8 cellular contexts compared by ENCODE assay signal in the genomic region with DNA sequence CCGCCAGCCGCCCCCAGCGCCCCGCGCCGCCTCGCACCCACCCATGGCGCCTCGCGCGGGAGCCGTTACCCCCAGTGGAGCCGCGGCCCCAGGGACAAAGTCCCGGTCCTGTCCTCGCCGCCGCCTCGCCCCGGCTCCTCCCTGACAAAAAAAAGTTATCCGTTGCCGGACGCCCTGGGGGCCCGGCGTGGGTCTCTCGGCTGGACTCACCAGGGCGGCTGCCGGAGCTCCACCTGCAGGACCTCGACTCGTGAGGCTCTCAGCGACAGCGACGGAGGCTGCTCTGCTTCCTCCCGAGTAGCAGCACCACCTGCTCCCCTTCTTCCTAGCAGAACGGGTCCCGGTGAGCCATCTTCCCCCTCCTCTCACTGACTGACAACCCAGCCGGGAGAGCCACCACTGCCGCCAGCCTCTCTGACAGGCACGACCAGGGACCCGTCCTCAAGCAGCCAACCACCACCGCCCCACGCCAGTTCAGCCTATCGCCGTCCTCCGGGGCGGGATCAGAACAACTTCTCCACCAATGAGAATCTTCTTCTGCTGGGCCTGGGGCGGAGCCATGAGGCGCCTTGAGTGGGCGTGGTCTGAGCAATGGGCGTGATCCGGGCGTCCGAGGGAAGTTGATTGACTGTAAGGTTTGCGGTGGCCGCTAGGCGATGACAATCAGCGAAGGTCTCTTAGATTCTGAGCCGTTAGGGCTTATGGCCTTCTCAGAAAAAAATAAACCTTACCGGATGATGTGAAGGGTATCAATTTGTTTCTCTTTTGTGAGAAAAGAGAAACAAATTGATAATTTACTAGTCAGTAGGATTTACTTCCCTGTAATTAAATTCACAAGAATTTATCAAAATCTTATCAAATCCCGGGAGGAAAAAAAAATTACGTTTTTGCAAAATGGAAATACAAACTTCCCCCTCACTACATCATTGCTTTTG. TPM values are rescaled to one million over a fixed set of nuclear protein-coding genes. Genes with fewer than 3 reads are reported as not detected.
DNase-seq lines count a peak whose midpoint lies in the region; ATAC-seq and TF ChIP-seq lines count a peak whose summit lies in the region.

A gene (minus strand): TSS at position 416 of the 935 bp plus-strand sequence. CDS start 23,019 bp downstream, outside the sequence.

- H3K4me3 ChIP-seq in GM12864 (ENCODE audit: low read depth, low read length), result peak within 1 kb of the TSS; percentile 98
- H3K4me3 ChIP-seq in thymus (ENCODE audit: low read length), result peak within 1 kb of the TSS; percentile 90

- no peaks in the 10 kb centered on the region for H3K9me3 Mint-ChIP-seq in activated naive CD8-positive, alpha-beta T cell (ENCODE audit: low read depth)
- H3K9me3 Mint-ChIP-seq in glutamatergic neuron (ENCODE audit: unreplicated experiment) (peaks cover 5% of the 10 kb centered on the region), osteocyte (ENCODE audit: unreplicated experiment) (no peaks in the 10 kb centered on the region)

- no peaks in the 10 kb centered on the region for H3K36me3 ChIP-seq in thymus (ENCODE audit: control insufficient read depth, insufficient read depth)

- TF ChIP-seq CTCF in GM12864 (IDR thresholded peaks at IDR 0.05; ENCODE audit: low read depth, low read length, missing control alignments) (peak; percentile 75), glutamatergic neuron (IDR thresholded peaks at IDR 0.05; ENCODE audit: partially characterized antibody, unreplicated experiment) (peak; percentile 81), osteocyte (IDR thresholded peaks at IDR 0.05) (peak; percentile 63)

- DNase-seq in GM12864 (ENCODE audit: low read depth), result peak; percentile 97
- peak; percentile 99 for DNase-seq in NCI-H1092 treated with DMSO at 0.1 percent for 48 hours (lab: John Stamatoyannopoulos, UW)
- DNase-seq in SKM-1 treated with dmso at 0.1 percent for 144 hours (lab: John Stamatoyannopoulos, UW; ENCODE audit: unreplicated experiment), result peak; percentile 99
- DNase-seq in glutamatergic neuron, result peak; percentile 99
- DNase-seq in osteocyte (ENCODE audit: extremely low spot score, unreplicated experiment), result peak; percentile 100

- peak; percentile 92 for ATAC-seq in HG02623 (IDR thresholded peaks at IDR 0.05; ENCODE audit: unreplicated experiment)

- no peaks in the 10 kb centered on the region for H3K27me3 Mint-ChIP-seq in activated naive CD8-positive, alpha-beta T cell
- H3K27me3 Mint-ChIP-seq in glutamatergic neuron (ENCODE audit: unreplicated experiment) (peaks cover 3% of the 10 kb centered on the region), osteocyte (ENCODE audit: unreplicated experiment) (no peaks in the 10 kb centered on the region)

- peak within 1 kb of the TSS; percentile 91 for H3K27ac Mint-ChIP-seq in activated naive CD8-positive, alpha-beta T cell
- peak within 1 kb of the TSS; percentile 94 for H3K27ac Mint-ChIP-seq in glutamatergic neuron (ENCODE audit: unreplicated experiment)
- H3K27ac Mint-ChIP-seq in osteocyte (ENCODE audit: unreplicated experiment), result peak within 1 kb of the TSS; percentile 91

- H3K36me3 Mint-ChIP-seq in activated naive CD8-positive, alpha-beta T cell, result no peaks in the 10 kb centered on the region
- H3K36me3 Mint-ChIP-seq in glutamatergic neuron (ENCODE audit: unreplicated experiment) (no peaks in the 10 kb centered on the region), osteocyte (ENCODE audit: unreplicated experiment) (no peaks in the 10 kb centered on the region)

- 3% methylated on average over 61 of the region's 61 CpGs for WGBS in thymus

- H3K4me1 Mint-ChIP-seq in activated naive CD8-positive, alpha-beta T cell (ENCODE audit: low read depth), result peaks cover 18% of the 10 kb centered on the region
- H3K4me1 Mint-ChIP-seq in glutamatergic neuron (ENCODE audit: low read depth, unreplicated experiment) (peaks cover 3% of the 10 kb centered on the region), osteocyte (ENCODE audit: unreplicated experiment) (peaks cover 8% of the 10 kb centered on the region)

- H3K27me3 ChIP-seq in thymus (ENCODE audit: control insufficient read depth, insufficient read depth), result no peaks in the 10 kb centered on the region

- peak within 1 kb of the TSS; percentile 77 for H3K27ac ChIP-seq in thymus (ENCODE audit: low read depth)

- H3K9me3 ChIP-seq in thymus (ENCODE audit: control insufficient read depth), result no peaks in the 10 kb centered on the region

- peak within 1 kb of the TSS; percentile 97 for H3K4me3 Mint-ChIP-seq in activated naive CD8-positive, alpha-beta T cell
- H3K4me3 Mint-ChIP-seq in glutamatergic neuron (ENCODE audit: unreplicated experiment) (peak within 1 kb of the TSS; percentile 92), osteocyte (ENCODE audit: unreplicated experiment) (peak within 1 kb of the TSS; percentile 95)

- peaks cover 3% of the 10 kb centered on the region for H3K4me1 ChIP-seq in thymus (ENCODE audit: control insufficient read depth, insufficient read depth, low read length)

RNA-seq across cellular contexts. Expression of the gene that starts here (rescaled TPM):
- total RNA-seq in glutamatergic neuron (ENCODE audit: unreplicated experiment), result 131 TPM
- total RNA-seq in osteocyte, result 52.3 and 56.9 TPM in 2 replicates
- 7.5 TPM for polyA plus RNA-seq in thymus

Comparison
In these comparisons a context has a peak if more than half of its experiments do, and no peak if none do; other contexts are left out.
1. Peak in every context shown above with its lines: DNase-seq, ATAC-seq, H3K4me3 ChIP-seq and H3K27ac ChIP-seq.